Comparison of ENCODE assay signal across 1 cellular context in the genomic region with DNA sequence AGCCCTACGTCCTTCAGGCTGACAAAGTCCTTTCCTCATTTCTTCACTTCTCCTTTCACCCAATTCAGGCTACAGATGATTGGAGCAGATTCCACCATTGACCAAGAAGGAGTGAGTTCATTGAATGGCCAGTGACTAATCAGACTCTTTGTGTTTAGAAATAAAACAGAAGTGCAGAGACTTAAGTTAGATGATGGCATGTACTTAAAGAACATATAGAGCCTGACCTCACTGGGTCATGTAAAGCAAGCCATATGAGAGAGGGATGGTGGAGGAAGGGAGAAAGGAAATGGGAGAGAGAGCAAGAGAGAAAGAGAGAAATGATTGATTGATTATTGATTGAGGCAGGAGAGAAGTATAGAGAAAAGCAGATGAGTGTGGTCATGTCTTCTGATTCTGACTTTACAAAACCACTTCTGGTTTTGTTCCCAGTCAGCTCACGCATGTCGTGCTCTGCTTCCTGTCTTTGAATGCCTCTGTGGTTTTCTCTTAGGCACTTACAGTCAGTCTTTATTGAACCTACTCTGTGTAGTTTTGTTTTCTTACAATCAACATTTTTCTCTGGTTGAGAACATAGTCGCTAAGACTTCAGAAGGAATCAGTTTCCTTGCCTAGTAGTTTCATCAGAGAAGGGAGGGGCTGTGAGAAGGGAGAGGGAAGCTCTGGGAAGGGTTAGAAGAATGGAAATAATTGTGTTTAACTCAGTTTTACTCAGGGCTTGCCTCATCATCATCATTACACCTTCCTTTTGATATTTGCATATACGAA.
TF ChIP-seq lines count a peak whose summit lies in the region.

No MANE protein-coding gene starts in this region.

TF ChIP-seq in WTC11, 78 proteins besides CTCF, POLR2A, EP300 and RAD21 (continued from another document):
- TF ChIP-seq, protein P1, sequence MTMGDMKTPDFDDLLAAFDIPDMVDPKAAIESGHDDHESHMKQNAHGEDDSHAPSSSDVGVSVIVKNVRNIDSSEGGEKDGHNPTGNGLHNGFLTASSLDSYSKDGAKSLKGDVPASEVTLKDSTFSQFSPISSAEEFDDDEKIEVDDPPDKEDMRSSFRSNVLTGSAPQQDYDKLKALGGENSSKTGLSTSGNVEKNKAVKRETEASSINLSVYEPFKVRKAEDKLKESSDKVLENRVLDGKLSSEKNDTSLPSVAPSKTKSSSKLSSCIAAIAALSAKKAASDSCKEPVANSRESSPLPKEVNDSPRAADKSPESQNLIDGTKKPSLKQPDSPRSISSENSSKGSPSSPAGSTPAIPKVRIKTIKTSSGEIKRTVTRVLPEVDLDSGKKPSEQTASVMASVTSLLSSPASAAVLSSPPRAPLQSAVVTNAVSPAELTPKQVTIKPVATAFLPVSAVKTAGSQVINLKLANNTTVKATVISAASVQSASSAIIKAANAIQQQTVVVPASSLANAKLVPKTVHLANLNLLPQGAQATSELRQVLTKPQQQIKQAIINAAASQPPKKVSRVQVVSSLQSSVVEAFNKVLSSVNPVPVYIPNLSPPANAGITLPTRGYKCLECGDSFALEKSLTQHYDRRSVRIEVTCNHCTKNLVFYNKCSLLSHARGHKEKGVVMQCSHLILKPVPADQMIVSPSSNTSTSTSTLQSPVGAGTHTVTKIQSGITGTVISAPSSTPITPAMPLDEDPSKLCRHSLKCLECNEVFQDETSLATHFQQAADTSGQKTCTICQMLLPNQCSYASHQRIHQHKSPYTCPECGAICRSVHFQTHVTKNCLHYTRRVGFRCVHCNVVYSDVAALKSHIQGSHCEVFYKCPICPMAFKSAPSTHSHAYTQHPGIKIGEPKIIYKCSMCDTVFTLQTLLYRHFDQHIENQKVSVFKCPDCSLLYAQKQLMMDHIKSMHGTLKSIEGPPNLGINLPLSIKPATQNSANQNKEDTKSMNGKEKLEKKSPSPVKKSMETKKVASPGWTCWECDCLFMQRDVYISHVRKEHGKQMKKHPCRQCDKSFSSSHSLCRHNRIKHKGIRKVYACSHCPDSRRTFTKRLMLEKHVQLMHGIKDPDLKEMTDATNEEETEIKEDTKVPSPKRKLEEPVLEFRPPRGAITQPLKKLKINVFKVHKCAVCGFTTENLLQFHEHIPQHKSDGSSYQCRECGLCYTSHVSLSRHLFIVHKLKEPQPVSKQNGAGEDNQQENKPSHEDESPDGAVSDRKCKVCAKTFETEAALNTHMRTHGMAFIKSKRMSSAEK (CRISPR knock-in tag; IDR thresholded peaks at IDR 0.05; ENCODE audit: borderline replicate concordance) = no peak
- no peak for TF ChIP-seq ZNF317 (CRISPR knock-in tag; IDR thresholded peaks at IDR 0.05; ENCODE audit: borderline replicate concordance, low read depth)
- TF ChIP-seq CREB1 (CRISPR knock-in tag; IDR thresholded peaks at IDR 0.05) = no peak
- TF ChIP-seq, protein P2, sequence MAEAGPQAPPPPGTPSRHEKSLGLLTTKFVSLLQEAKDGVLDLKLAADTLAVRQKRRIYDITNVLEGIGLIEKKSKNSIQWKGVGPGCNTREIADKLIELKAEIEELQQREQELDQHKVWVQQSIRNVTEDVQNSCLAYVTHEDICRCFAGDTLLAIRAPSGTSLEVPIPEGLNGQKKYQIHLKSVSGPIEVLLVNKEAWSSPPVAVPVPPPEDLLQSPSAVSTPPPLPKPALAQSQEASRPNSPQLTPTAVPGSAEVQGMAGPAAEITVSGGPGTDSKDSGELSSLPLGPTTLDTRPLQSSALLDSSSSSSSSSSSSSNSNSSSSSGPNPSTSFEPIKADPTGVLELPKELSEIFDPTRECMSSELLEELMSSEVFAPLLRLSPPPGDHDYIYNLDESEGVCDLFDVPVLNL (CRISPR knock-in tag; IDR thresholded peaks at IDR 0.05; ENCODE audit: borderline replicate concordance, low read depth) = no peak
- TF ChIP-seq GTF2I (CRISPR knock-in tag; conservative IDR thresholded peaks at IDR 0.05) = no peak
- no peak for TF ChIP-seq TP53 (CRISPR knock-in tag; IDR thresholded peaks at IDR 0.05)
- TF ChIP-seq TCF7 (CRISPR knock-in tag; IDR thresholded peaks at IDR 0.05; ENCODE audit: low read depth) = no peak
- TF ChIP-seq, protein P3, sequence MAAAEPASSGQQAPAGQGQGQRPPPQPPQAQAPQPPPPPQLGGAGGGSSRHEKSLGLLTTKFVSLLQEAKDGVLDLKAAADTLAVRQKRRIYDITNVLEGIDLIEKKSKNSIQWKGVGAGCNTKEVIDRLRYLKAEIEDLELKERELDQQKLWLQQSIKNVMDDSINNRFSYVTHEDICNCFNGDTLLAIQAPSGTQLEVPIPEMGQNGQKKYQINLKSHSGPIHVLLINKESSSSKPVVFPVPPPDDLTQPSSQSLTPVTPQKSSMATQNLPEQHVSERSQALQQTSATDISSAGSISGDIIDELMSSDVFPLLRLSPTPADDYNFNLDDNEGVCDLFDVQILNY (CRISPR knock-in tag; IDR thresholded peaks at IDR 0.05) = no peak
- no peak for TF ChIP-seq ATF1 (CRISPR knock-in tag; IDR thresholded peaks at IDR 0.05)
- TF ChIP-seq SMAD4 (CRISPR knock-in tag; IDR thresholded peaks at IDR 0.05) = no peak
- TF ChIP-seq, protein P4, sequence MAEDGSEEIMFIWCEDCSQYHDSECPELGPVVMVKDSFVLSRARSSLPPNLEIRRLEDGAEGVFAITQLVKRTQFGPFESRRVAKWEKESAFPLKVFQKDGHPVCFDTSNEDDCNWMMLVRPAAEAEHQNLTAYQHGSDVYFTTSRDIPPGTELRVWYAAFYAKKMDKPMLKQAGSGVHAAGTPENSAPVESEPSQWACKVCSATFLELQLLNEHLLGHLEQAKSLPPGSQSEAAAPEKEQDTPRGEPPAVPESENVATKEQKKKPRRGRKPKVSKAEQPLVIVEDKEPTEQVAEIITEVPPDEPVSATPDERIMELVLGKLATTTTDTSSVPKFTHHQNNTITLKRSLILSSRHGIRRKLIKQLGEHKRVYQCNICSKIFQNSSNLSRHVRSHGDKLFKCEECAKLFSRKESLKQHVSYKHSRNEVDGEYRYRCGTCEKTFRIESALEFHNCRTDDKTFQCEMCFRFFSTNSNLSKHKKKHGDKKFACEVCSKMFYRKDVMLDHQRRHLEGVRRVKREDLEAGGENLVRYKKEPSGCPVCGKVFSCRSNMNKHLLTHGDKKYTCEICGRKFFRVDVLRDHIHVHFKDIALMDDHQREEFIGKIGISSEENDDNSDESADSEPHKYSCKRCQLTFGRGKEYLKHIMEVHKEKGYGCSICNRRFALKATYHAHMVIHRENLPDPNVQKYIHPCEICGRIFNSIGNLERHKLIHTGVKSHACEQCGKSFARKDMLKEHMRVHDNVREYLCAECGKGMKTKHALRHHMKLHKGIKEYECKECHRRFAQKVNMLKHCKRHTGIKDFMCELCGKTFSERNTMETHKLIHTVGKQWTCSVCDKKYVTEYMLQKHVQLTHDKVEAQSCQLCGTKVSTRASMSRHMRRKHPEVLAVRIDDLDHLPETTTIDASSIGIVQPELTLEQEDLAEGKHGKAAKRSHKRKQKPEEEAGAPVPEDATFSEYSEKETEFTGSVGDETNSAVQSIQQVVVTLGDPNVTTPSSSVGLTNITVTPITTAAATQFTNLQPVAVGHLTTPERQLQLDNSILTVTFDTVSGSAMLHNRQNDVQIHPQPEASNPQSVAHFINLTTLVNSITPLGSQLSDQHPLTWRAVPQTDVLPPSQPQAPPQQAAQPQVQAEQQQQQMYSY (CRISPR knock-in tag; IDR thresholded peaks at IDR 0.05) = no peak
- TF ChIP-seq GABPB1 (CRISPR knock-in tag; IDR thresholded peaks at IDR 0.05) = no peak
- TF ChIP-seq MYBL2 (CRISPR knock-in tag; IDR thresholded peaks at IDR 0.05) = no peak
- no peak for TF ChIP-seq CBFB (CRISPR knock-in tag; IDR thresholded peaks at IDR 0.05; ENCODE audit: low read depth)
